Comparison of ENCODE assay signal across 20 cellular contexts in the genomic region with DNA sequence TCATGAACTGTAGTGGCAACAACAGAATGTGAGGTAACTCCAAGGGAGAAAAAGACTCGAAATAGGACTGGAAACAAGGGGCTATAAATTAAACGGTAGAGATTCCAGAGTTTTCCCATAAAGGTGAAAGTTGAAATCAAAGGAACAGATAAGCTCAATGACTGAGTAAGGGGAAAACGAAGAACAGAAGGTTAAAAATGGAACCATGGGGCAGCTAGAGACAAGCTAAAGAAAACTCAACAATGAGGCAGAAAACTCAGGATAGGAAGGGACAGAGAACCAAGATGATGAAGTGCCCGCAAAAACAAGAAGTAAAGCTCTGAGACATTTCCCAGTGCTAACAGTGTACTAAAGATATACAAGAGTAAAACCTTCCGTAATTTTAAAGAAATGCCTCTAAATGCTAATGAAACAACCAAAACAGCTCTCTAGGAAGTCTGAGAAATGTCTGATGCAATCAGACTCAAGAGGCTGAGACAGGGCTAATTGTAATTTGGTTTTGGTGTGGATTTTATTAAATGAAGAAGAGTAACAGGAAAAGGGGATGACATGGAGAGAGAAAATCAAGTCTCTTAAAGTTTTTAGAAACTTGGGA.
A peak's percentile ranks its signal among the peaks of the same experiment; 100 is the strongest.
DNase-seq lines count a peak whose midpoint lies in the region; ATAC-seq, FAIRE-seq and TF ChIP-seq lines count a peak whose summit lies in the region.
"Had no signal": no experiment of that assay in that cellular context is flagged by ENCODE, and none has a peak within 500 bp of the region (broad histone marks: within the 10 kb centered on the region; RNA-seq: fewer than 3 reads in every experiment).

No MANE protein-coding gene starts in this region.

- TF ChIP-seq CTCF in K562 (IDR thresholded peaks at IDR 0.05 in 2 of 3, conservative IDR thresholded peaks at IDR 0.05 in 1 of 3; ENCODE audit: insufficient read depth in 2 of 3, low read depth in 1 of 3, low read length in 3 of 3) = no peak

- 0 out of 4 replicates have a peak overlapping the region, but pooled peaks of 1 of the 2 experiments have one; percentile 15 for H3K9ac ChIP-seq in K562 (ENCODE audit: insufficient read depth in 1 of 2, low read depth in 2 of 2, low read length in 2 of 2)
- H3K9ac ChIP-seq: SK-N-SH had no signal

- H3K9me1 ChIP-seq in K562 (ENCODE audit: control insufficient read depth, insufficient read depth, low read length) = no peaks in the 10 kb centered on the region

- TF ChIP-seq EP300 in K562 (IDR thresholded peaks at IDR 0.05; ENCODE audit: low read length) = peak; percentile 27; the same call in 1 of the 2 replicates

- H3K4me1 ChIP-seq in K562 (replicated peaks in 1 of 2; ENCODE audit: control insufficient read depth in 2 of 2, insufficient read depth in 2 of 2, low read length in 2 of 2) (peaks cover 0 to 39% of the 10 kb centered on the region in 2 experiments; a peak in 3 of 5 replicates), mesodermal cell (ENCODE audit: control insufficient read depth, insufficient read depth, low read length, poor library complexity, severe bottlenecking) (peaks cover 16% of the 10 kb centered on the region)

- H3K9me3 ChIP-seq in K562 (replicated peaks; ENCODE audit: control insufficient read depth, insufficient read depth, low read depth, low read length) = no peaks in the 10 kb centered on the region
- no peaks in the 10 kb centered on the region for H3K9me3 ChIP-seq in mesodermal cell (ENCODE audit: control insufficient read depth, low read length)
- H3K9me3 ChIP-seq: BE2C, breast epithelium, SK-N-SH, transverse colon had no signal

- POLR2A ChIA-PET in K562 (lab: Yijun Ruan, JAX) = no interaction called here

- no peak for TF ChIP-seq RAD21 in K562 (CRISPR knock-in tag; conservative IDR thresholded peaks at IDR 0.05 in 1 of 2, IDR thresholded peaks at IDR 0.05 in 1 of 2)

- intact Hi-C loops in K562 (cut with micrococcal nuclease) = no loop called here

- peak; percentile 63 for ATAC-seq in K562
- no peak for ATAC-seq in GM21423 (IDR thresholded peaks at IDR 0.05; ENCODE audit: unreplicated experiment)
- ATAC-seq: PC-3 had no signal

- CTCF ChIA-PET in K562 (lab: Yijun Ruan, JAX; ENCODE audit: low intra/inter-chr PET ratio) = no interaction called here

- H3K27me3 ChIP-seq in K562 (ENCODE audit: control insufficient read depth in 2 of 2, insufficient read depth in 2 of 2, low read length in 2 of 2) = no peaks in the 10 kb centered on the region
- H3K27me3 ChIP-seq: BE2C, breast epithelium, transverse colon had no signal

- DNase-seq in H54 (ENCODE audit: insufficient read length, low spot score) (no peak), NCI-H460 (ENCODE audit: extremely low read depth, low read depth) (peak; percentile 17), K562 (ENCODE audit: extremely low read depth in 1 of 4, low spot score in 3 of 4) (no peak), frontal cortex (ENCODE audit: low spot score in 2 of 2) (no peak), AG08395 (ENCODE audit: low spot score) (no peak), NCI-H748 treated with DMSO at 0.1 percent for 48 hours (lab: John Stamatoyannopoulos, UW) (no peak)
- DNase-seq: activated CD4-positive, alpha-beta T cell treated with anti-CD3 and anti-CD28 coated beads, Interleukin-2, amount 10 ng/mL, durations not matched to agents 7 days and 5 days; activated T-cell treated with anti-CD3 and anti-CD28 coated beads for 4 hours; BE2C; DMS153; KBM-7; naive B cell; NCI-H1694 treated with DMSO at 0.1 percent for 48 hours; NCI-H510A; PC-3; SK-N-SH; transverse colon had no signal

- no peak overlapping the region; the same call in 1 of the 2 replicates for H3K4me2 ChIP-seq in K562 (ENCODE audit: insufficient read depth, low read length)
- H3K4me2 ChIP-seq: SK-N-SH had no signal

- H2AFZ ChIP-seq in K562 (ENCODE audit: low read depth, low read length) = no peak overlapping the region

- H4K20me1 ChIP-seq in K562 (replicated peaks; ENCODE audit: control insufficient read depth, insufficient read depth, low read length) = no peaks in the 10 kb centered on the region

- TF ChIP-seq POLR2A in H54 (IDR thresholded peaks at IDR 0.05; ENCODE audit: low read depth, low read length) (no peak), K562 (conservative IDR thresholded peaks at IDR 0.05) (no peak)

- BruUV-seq in K562 (replicated peaks; lab: Mats Ljungman, UMichigan) = no TSS peak

- in situ Hi-C loops in K562 (cut with MboI) = no loop called here

- H3K27ac ChIP-seq in K562 (ENCODE audit: extremely low read depth, low read depth, low read length) = peak overlapping the region; percentile 48; the same call in 1 of the 3 replicates
- peak overlapping the region; percentile 48 for H3K27ac ChIP-seq in mesodermal cell (ENCODE audit: low read depth, low read length, severe bottlenecking)
- H3K27ac ChIP-seq: breast epithelium had no signal

- H3K4me3 ChIP-seq in K562 (no peak overlapping the region), mesodermal cell (ENCODE audit: extremely low read depth, insufficient read depth, low read length, poor library complexity, severe bottlenecking) (no peak overlapping the region)
- H3K4me3 ChIP-seq: breast epithelium, transverse colon had no signal

- H3K36me3 ChIP-seq in K562 (ENCODE audit: control insufficient read depth, insufficient read depth, low read length) (no peaks in the 10 kb centered on the region), mesodermal cell (ENCODE audit: control insufficient read depth, insufficient read depth, low read length) (no peaks in the 10 kb centered on the region)
- H3K36me3 ChIP-seq: BE2C, breast epithelium, transverse colon had no signal

- FAIRE-seq in H54 (lab: Jason Lieb, UNC) = peak; percentile 43
- no peak for FAIRE-seq in K562 (lab: Jason Lieb, UNC)
- no peak for FAIRE-seq in frontal cortex (lab: Jason Lieb, UNC)

- H3K79me2 ChIP-seq in K562 (ENCODE audit: control insufficient read depth, insufficient read depth, low read length) = peaks cover 77% of the 10 kb centered on the region

- WGBS in K562 (ENCODE audit: insufficient coverage, low coverage, missing lambda C conversion rate) = 30% methylated on average over 5 of the region's 5 CpGs
- 89 to 95% methylated on average over 4 of the region's 5 CpGs for WGBS in mesodermal cell (ENCODE audit: insufficient coverage in 2 of 2), 2 experiments

TF ChIP-seq in K562, 482 proteins besides CTCF, POLR2A, EP300 and RAD21 (continues in another document):
- no peak for TF ChIP-seq SP2 (IDR thresholded peaks at IDR 0.05; ENCODE audit: extremely low read depth, low read depth, low read length, poor library complexity, severe bottlenecking)
- no peak for TF ChIP-seq ZEB2 (IDR thresholded peaks at IDR 0.05)
- TF ChIP-seq ZNF175 (CRISPR knock-in tag; IDR thresholded peaks at IDR 0.05; ENCODE audit: low read depth) = peak; percentile 91
- TF ChIP-seq, protein P1, sequence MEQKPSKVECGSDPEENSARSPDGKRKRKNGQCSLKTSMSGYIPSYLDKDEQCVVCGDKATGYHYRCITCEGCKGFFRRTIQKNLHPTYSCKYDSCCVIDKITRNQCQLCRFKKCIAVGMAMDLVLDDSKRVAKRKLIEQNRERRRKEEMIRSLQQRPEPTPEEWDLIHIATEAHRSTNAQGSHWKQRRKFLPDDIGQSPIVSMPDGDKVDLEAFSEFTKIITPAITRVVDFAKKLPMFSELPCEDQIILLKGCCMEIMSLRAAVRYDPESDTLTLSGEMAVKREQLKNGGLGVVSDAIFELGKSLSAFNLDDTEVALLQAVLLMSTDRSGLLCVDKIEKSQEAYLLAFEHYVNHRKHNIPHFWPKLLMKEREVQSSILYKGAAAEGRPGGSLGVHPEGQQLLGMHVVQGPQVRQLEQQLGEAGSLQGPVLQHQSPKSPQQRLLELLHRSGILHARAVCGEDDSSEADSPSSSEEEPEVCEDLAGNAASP (IDR thresholded peaks at IDR 0.05) = no peak
- TF ChIP-seq RB1 (IDR thresholded peaks at IDR 0.05; ENCODE audit: low read depth) = no peak
- 0 out of 2 replicates have a peak, but pooled peaks have one; percentile 18 for TF ChIP-seq ATF7 (IDR thresholded peaks at IDR 0.05)
- TF ChIP-seq SMAD4 (CRISPR knock-in tag; conservative IDR thresholded peaks at IDR 0.05) = peak; percentile 12; the same call in 1 of the 2 replicates
- no peak for TF ChIP-seq ZNF282 (CRISPR knock-in tag; IDR thresholded peaks at IDR 0.05)
- TF ChIP-seq PHB2 (IDR thresholded peaks at IDR 0.05; ENCODE audit: low read depth) = no peak
- TF ChIP-seq, protein P2, sequence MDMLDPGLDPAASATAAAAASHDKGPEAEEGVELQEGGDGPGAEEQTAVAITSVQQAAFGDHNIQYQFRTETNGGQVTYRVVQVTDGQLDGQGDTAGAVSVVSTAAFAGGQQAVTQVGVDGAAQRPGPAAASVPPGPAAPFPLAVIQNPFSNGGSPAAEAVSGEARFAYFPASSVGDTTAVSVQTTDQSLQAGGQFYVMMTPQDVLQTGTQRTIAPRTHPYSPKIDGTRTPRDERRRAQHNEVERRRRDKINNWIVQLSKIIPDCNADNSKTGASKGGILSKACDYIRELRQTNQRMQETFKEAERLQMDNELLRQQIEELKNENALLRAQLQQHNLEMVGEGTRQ (CRISPR knock-in tag; IDR thresholded peaks at IDR 0.05) = no peak
- no peak for TF ChIP-seq CCNT2 (IDR thresholded peaks at IDR 0.05; ENCODE audit: borderline replicate concordance, extremely low read depth, insufficient read length, low read depth, low read length)
- no peak for TF ChIP-seq POLR3A (IDR thresholded peaks at IDR 0.05; ENCODE audit: borderline replicate concordance, extremely low read depth, insufficient read depth, insufficient read length)
- TF ChIP-seq NR4A1 (CRISPR knock-in tag; IDR thresholded peaks at IDR 0.05) = no peak
- TF ChIP-seq NR4A1 (tag; IDR thresholded peaks at IDR 0.05) = no peak
- no peak for TF ChIP-seq ETV6 (IDR thresholded peaks at IDR 0.05; ENCODE audit: borderline replicate concordance in 1 of 2, low read depth in 2 of 2, low read length in 1 of 2)
- no peak for TF ChIP-seq ETV6 (CRISPR knock-in tag; IDR thresholded peaks at IDR 0.05; ENCODE audit: borderline replicate concordance)
- peak; percentile 84 for TF ChIP-seq ZNF584 (CRISPR knock-in tag; IDR thresholded peaks at IDR 0.05; ENCODE audit: low read depth)
- no peak for TF ChIP-seq ZNF436 (CRISPR knock-in tag; IDR thresholded peaks at IDR 0.05)
- peak in 1 of 2 experiments; percentile 45; a peak in 1 of 4 replicates for TF ChIP-seq TRIM24 (IDR thresholded peaks at IDR 0.05)
- no peak for TF ChIP-seq CBX3 (IDR thresholded peaks at IDR 0.05; ENCODE audit: borderline replicate concordance in 1 of 2, low read length in 2 of 2)
- 0 out of 2 replicates have a peak, but pooled peaks have one; percentile 10 for TF ChIP-seq SMAD3 (CRISPR knock-in tag; conservative IDR thresholded peaks at IDR 0.05)
